1 cellular context compared by ENCODE assay signal in genomic region chr11:6900327-6900999, GRCh38.
TF ChIP-seq lines count a peak whose summit lies in the region.

No MANE protein-coding gene starts in this region.

TF ChIP-seq in GM23338, 12 proteins besides CTCF, POLR2A, EP300 and RAD21 (continued from another document):
- TF ChIP-seq, protein P1, sequence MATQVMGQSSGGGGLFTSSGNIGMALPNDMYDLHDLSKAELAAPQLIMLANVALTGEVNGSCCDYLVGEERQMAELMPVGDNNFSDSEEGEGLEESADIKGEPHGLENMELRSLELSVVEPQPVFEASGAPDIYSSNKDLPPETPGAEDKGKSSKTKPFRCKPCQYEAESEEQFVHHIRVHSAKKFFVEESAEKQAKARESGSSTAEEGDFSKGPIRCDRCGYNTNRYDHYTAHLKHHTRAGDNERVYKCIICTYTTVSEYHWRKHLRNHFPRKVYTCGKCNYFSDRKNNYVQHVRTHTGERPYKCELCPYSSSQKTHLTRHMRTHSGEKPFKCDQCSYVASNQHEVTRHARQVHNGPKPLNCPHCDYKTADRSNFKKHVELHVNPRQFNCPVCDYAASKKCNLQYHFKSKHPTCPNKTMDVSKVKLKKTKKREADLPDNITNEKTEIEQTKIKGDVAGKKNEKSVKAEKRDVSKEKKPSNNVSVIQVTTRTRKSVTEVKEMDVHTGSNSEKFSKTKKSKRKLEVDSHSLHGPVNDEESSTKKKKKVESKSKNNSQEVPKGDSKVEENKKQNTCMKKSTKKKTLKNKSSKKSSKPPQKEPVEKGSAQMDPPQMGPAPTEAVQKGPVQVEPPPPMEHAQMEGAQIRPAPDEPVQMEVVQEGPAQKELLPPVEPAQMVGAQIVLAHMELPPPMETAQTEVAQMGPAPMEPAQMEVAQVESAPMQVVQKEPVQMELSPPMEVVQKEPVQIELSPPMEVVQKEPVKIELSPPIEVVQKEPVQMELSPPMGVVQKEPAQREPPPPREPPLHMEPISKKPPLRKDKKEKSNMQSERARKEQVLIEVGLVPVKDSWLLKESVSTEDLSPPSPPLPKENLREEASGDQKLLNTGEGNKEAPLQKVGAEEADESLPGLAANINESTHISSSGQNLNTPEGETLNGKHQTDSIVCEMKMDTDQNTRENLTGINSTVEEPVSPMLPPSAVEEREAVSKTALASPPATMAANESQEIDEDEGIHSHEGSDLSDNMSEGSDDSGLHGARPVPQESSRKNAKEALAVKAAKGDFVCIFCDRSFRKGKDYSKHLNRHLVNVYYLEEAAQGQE (IDR thresholded peaks at IDR 0.05; ENCODE audit: unreplicated experiment) = no peak
